In the genomic region with DNA sequence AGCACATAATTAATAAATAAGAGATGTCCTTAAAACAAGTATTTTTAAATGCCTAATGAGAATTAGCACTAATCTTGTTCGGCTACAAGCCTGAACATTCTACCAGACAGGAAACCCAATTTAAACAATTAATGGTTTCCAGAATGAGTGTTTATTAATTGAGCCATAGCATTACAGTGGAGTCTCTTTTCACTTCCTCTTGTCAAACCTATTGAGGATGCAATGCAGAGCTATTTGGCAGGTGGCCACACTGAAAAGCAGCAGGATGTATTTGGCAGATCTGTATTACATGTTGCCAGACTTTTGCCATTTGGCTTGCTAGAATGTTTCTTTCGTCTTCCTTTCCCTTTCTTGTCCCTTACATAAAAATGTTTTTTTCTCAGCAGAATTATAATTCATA, we compare ENCODE assay signal across 8 cellular contexts.
DNase-seq lines count a peak whose midpoint lies in the region; ATAC-seq and TF ChIP-seq lines count a peak whose summit lies in the region.

No MANE protein-coding gene starts in this region.

- ATAC-seq in GM21360 (IDR thresholded peaks at IDR 0.05; ENCODE audit: unreplicated experiment) (peak; percentile 71), HG03460 (IDR thresholded peaks at IDR 0.05; ENCODE audit: unreplicated experiment) (peak; percentile 89)
- no peak for ATAC-seq in stimulated activated effector memory CD8-positive, alpha-beta T cell treated with anti-CD3 and anti-CD28 coated beads, Interleukin-12 subunit alpha, Interleukin-12 subunit beta, amount 100 ng/mL, for 72 hours

- DNase-seq in EL, result peak; percentile 75
- DNase-seq in OCI-M1 (lab: John Stamatoyannopoulos, UW), result peak; percentile 34
- no peak for DNase-seq in neural progenitor cell (ENCODE audit: low spot score)
- no peak for DNase-seq in stimulated activated effector memory CD8-positive, alpha-beta T cell treated with anti-CD3 and anti-CD28 coated beads, Interleukin-12 subunit alpha, Interleukin-12 subunit beta, amount 100 ng/mL, for 72 hours (ENCODE audit: low spot score in 2 of 2)
- DNase-seq in glutamatergic neuron, result no peak

- H3K4me3 Mint-ChIP-seq in neural progenitor cell (no peak overlapping the region), glutamatergic neuron (ENCODE audit: unreplicated experiment) (no peak overlapping the region)
- no peak overlapping the region for H3K4me3 Mint-ChIP-seq in stimulated activated effector memory CD8-positive, alpha-beta T cell treated with anti-CD3 and anti-CD28 coated beads, Interleukin-12 subunit alpha, Interleukin-12 subunit beta, amount 100 ng/mL, for 72 hours

- H3K27ac ChIP-seq in neural cell (ENCODE audit: low read length) (no peak overlapping the region), neural progenitor cell (no peak overlapping the region)

- H3K9ac ChIP-seq in neural cell (ENCODE audit: low read length) (no peak overlapping the region), neural progenitor cell (no peak overlapping the region)

- H3K27ac Mint-ChIP-seq in neural progenitor cell (no peak overlapping the region), glutamatergic neuron (ENCODE audit: unreplicated experiment) (no peak overlapping the region)
- no peak overlapping the region for H3K27ac Mint-ChIP-seq in stimulated activated effector memory CD8-positive, alpha-beta T cell treated with anti-CD3 and anti-CD28 coated beads, Interleukin-12 subunit alpha, Interleukin-12 subunit beta, amount 100 ng/mL, for 72 hours

- H3K36me3 ChIP-seq in neural cell (ENCODE audit: insufficient read depth, low read length) (no peaks in the 10 kb centered on the region), neural progenitor cell (no peaks in the 10 kb centered on the region)

- no peak for TF ChIP-seq EP300 in neural cell (conservative IDR thresholded peaks at IDR 0.05; ENCODE audit: poor library complexity, severe bottlenecking)

- H3K27me3 Mint-ChIP-seq in neural progenitor cell (ENCODE audit: insufficient read depth, low read depth) (peaks cover 5% of the 10 kb centered on the region), glutamatergic neuron (ENCODE audit: unreplicated experiment) (no peaks in the 10 kb centered on the region)

- H3K4me1 Mint-ChIP-seq in neural progenitor cell, result no peaks in the 10 kb centered on the region
- no peaks in the 10 kb centered on the region for H3K4me1 Mint-ChIP-seq in stimulated activated effector memory CD8-positive, alpha-beta T cell treated with anti-CD3 and anti-CD28 coated beads, Interleukin-12 subunit alpha, Interleukin-12 subunit beta, amount 100 ng/mL, for 72 hours
- peaks cover 8% of the 10 kb centered on the region for H3K4me1 Mint-ChIP-seq in glutamatergic neuron (ENCODE audit: low read depth, unreplicated experiment)

- TF ChIP-seq CTCF in neural cell (IDR thresholded peaks at IDR 0.05; ENCODE audit: poor library complexity, severe bottlenecking) (no peak), neural progenitor cell (IDR thresholded peaks at IDR 0.05) (no peak), glutamatergic neuron (IDR thresholded peaks at IDR 0.05; ENCODE audit: partially characterized antibody, unreplicated experiment) (no peak)

- no peak overlapping the region for H3K4me3 ChIP-seq in neural cell (ENCODE audit: low read length)
- no peak overlapping the region for H3K4me3 ChIP-seq in neural progenitor cell

- H3K36me3 Mint-ChIP-seq in neural progenitor cell (no peaks in the 10 kb centered on the region), glutamatergic neuron (ENCODE audit: unreplicated experiment) (no peaks in the 10 kb centered on the region)
- no peaks in the 10 kb centered on the region for H3K36me3 Mint-ChIP-seq in stimulated activated effector memory CD8-positive, alpha-beta T cell treated with anti-CD3 and anti-CD28 coated beads, Interleukin-12 subunit alpha, Interleukin-12 subunit beta, amount 100 ng/mL, for 72 hours

- H3F3A ChIP-seq in neural cell (ENCODE audit: insufficient read depth, low read length, poor library complexity, severe bottlenecking), result no peaks in the 10 kb centered on the region
- peaks cover 4% of the 10 kb centered on the region for H3F3A ChIP-seq in neural progenitor cell (ENCODE audit: low read depth)

- H3K4me2 ChIP-seq in neural cell (ENCODE audit: low read length), result no peak overlapping the region
- H3K4me2 ChIP-seq in neural progenitor cell, result no peak overlapping the region

- H3K27me3 ChIP-seq in neural cell (ENCODE audit: insufficient read depth, low read depth, low read length), result no peaks in the 10 kb centered on the region
- no peaks in the 10 kb centered on the region for H3K27me3 ChIP-seq in neural progenitor cell

- H3K4me1 ChIP-seq in neural progenitor cell, result no peaks in the 10 kb centered on the region

- H3K79me2 ChIP-seq in neural cell (replicated peaks; ENCODE audit: insufficient read depth, low read length) (no peaks in the 10 kb centered on the region), neural progenitor cell (ENCODE audit: low read depth) (no peaks in the 10 kb centered on the region)

- H3K9me3 Mint-ChIP-seq in neural progenitor cell (no peaks in the 10 kb centered on the region), glutamatergic neuron (ENCODE audit: unreplicated experiment) (peaks cover 4% of the 10 kb centered on the region)
- H3K9me3 Mint-ChIP-seq in stimulated activated effector memory CD8-positive, alpha-beta T cell treated with anti-CD3 and anti-CD28 coated beads, Interleukin-12 subunit alpha, Interleukin-12 subunit beta, amount 100 ng/mL, for 72 hours, result no peaks in the 10 kb centered on the region

- no peak for TF ChIP-seq RAD21 in neural cell (conservative IDR thresholded peaks at IDR 0.05)

- no peaks in the 10 kb centered on the region for H3K9me2 ChIP-seq in neural cell (ENCODE audit: insufficient read depth, low read length)

- H3K9me3 ChIP-seq in neural cell (ENCODE audit: low read length) (no peaks in the 10 kb centered on the region), neural progenitor cell (ENCODE audit: low read depth) (no peaks in the 10 kb centered on the region)

- no peaks in the 10 kb centered on the region for H4K20me1 ChIP-seq in neural cell (ENCODE audit: insufficient read depth)
- no peaks in the 10 kb centered on the region for H4K20me1 ChIP-seq in neural progenitor cell (ENCODE audit: low read depth)

- H2AFZ ChIP-seq in neural cell (ENCODE audit: low read depth, low read length) (no peak overlapping the region), neural progenitor cell (replicated peaks) (no peak overlapping the region)

TF ChIP-seq in neural cell, 6 proteins besides CTCF, POLR2A, EP300 and RAD21:
- TF ChIP-seq TAF1 (IDR thresholded peaks at IDR 0.05; ENCODE audit: low read depth) (no peak), POLR2AphosphoS5 (IDR thresholded peaks at IDR 0.05) (peak; percentile 21)

Comparison
In these comparisons a context has a peak if more than half of its experiments do, and no peak if none do; other contexts are left out.
1. DNase-seq: peak in EL (single experiment) and OCI-M1 (single experiment); none in neural progenitor cell (single experiment), stimulated activated effector memory CD8-positive, alpha-beta T cell treated with anti-CD3 and anti-CD28 coated beads, Interleukin-12 subunit alpha, Interleukin-12 subunit beta, amount 100 ng/mL, for 72 hours (0 of 2) and glutamatergic neuron (single experiment).